Comparison of ENCODE assay signal across 10 cellular contexts in the genomic region with DNA sequence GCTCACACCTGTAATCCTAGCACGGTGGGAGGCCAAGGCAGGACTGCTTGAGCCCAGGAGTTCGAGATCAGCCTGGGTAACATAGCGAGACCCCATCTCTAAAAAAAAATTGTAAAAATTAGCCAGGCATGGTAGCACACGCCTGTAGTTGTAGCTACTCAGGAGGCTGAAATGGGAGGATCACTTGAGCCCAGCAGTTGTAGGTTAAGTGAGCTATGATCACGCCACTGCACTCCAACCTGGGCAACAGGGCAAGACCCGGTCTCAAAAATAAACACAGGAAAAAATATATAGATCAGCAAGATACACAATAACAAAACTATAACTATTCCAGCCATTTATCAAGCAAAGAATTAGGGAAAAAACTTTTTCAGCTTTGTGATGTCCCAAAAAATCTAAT. TPM values are rescaled to one million over a fixed set of nuclear protein-coding genes. Genes with fewer than 3 reads are reported as not detected.
DNase-seq lines count a peak whose midpoint lies in the region; ATAC-seq and TF ChIP-seq lines count a peak whose summit lies in the region.
"Had no signal": no experiment of that assay in that cellular context is flagged by ENCODE, and none has a peak within 500 bp of the region (broad histone marks: within the 10 kb centered on the region; RNA-seq: fewer than 3 reads in every experiment).

No MANE protein-coding gene starts in this region.

- no peaks in the 10 kb centered on the region for H3K9me3 Mint-ChIP-seq in activated naive CD4-positive, alpha-beta T cell treated with anti-CD3 and anti-CD28 coated beads, Interleukin-2, amount 10 ng/mL, durations not matched to agents 7 days and 5 days
- H3K9me3 Mint-ChIP-seq in activated CD8-positive, alpha-beta T cell treated with anti-CD3 and anti-CD28 coated beads, Interleukin-2, amount 10 ng/mL, durations not matched to agents 7 days and 5 days (ENCODE audit: insufficient read depth): no peaks in the 10 kb centered on the region

- peaks cover 32% of the 10 kb centered on the region for H3K36me3 Mint-ChIP-seq in activated naive CD4-positive, alpha-beta T cell treated with anti-CD3 and anti-CD28 coated beads, Interleukin-2, amount 10 ng/mL, durations not matched to agents 7 days and 5 days
- peaks cover 51% of the 10 kb centered on the region for H3K36me3 Mint-ChIP-seq in activated CD8-positive, alpha-beta T cell treated with anti-CD3 and anti-CD28 coated beads, Interleukin-2, amount 10 ng/mL, durations not matched to agents 7 days and 5 days (ENCODE audit: low read depth)

- POLR2A ChIA-PET in activated CD8-positive, alpha-beta T cell treated with anti-CD3 and anti-CD28 coated beads, Interleukin-2, amount 10 ng/mL, durations not matched to agents 7 days and 5 days (lab: Charles Lee): interaction anchor here (1.3 to 2.5 kb wide), 5 partner anchors 9 to 73 kb away, joined by 3 to 12 read pairs (median 4); partner anchors contain the start of genes COQ10B, HSPD1 and HSPE1

- no peak for ATAC-seq in activated CD8-positive, alpha-beta T cell treated with anti-CD3 and anti-CD28 coated beads, Interleukin-2, amount 10 ng/mL, durations not matched to agents 7 days and 5 days
- ATAC-seq in upper lobe of right lung: no peak
- ATAC-seq in HG02759 (IDR thresholded peaks at IDR 0.05; ENCODE audit: unreplicated experiment): no peak

- peak overlapping the region; percentile 20; the same call in 1 of the 2 replicates for H3K9ac ChIP-seq in iPS-20b (ENCODE audit: low read depth, low read length)

- H3K27me3 ChIP-seq in iPS-20b (ENCODE audit: insufficient read depth, low read length) (no peaks in the 10 kb centered on the region), upper lobe of right lung (no peaks in the 10 kb centered on the region)
- H3K27me3 ChIP-seq: BE2C had no signal

- H3K4me1 ChIP-seq in iPS-20b (ENCODE audit: insufficient read depth, low read length) (peaks cover 6% of the 10 kb centered on the region; the same call in 1 of the 2 replicates), upper lobe of right lung (peaks cover 59% of the 10 kb centered on the region)
- H3K4me1 ChIP-seq: BE2C had no signal

- peak overlapping the region; percentile 21; the same call in 1 of the 2 replicates for H3K4me3 ChIP-seq in iPS-20b (ENCODE audit: low read length)
- peak overlapping the region; percentile 74 for H3K4me3 ChIP-seq in upper lobe of right lung

- no peak for TF ChIP-seq CTCF in upper lobe of right lung (IDR thresholded peaks at IDR 0.05)

- peak overlapping the region; percentile 53 for H3K27ac Mint-ChIP-seq in activated naive CD4-positive, alpha-beta T cell treated with anti-CD3 and anti-CD28 coated beads, Interleukin-2, amount 10 ng/mL, durations not matched to agents 7 days and 5 days
- H3K27ac Mint-ChIP-seq in activated CD8-positive, alpha-beta T cell treated with anti-CD3 and anti-CD28 coated beads, Interleukin-2, amount 10 ng/mL, durations not matched to agents 7 days and 5 days: no peak overlapping the region

- CTCF ChIA-PET in activated naive CD4-positive, alpha-beta T cell treated with anti-CD3 and anti-CD28 coated beads, Interleukin-2, amount 10 ng/mL, durations not matched to agents 7 days and 5 days (lab: Charles Lee): no interaction called here
- CTCF ChIA-PET in activated CD8-positive, alpha-beta T cell treated with anti-CD3 and anti-CD28 coated beads, Interleukin-2, amount 10 ng/mL, durations not matched to agents 7 days and 5 days (lab: Charles Lee): interaction anchor here (1.5 kb wide), 1 partner anchor 9 kb away, joined by 3 read pairs; no protein-coding TSS in a partner anchor

- no peak overlapping the region for H3K27ac ChIP-seq in iPS-20b (ENCODE audit: low read length)
- no peak overlapping the region for H3K27ac ChIP-seq in upper lobe of right lung

- H3K9me3 ChIP-seq in iPS-20b (ENCODE audit: insufficient read depth, low read depth, low read length): no peaks in the 10 kb centered on the region
- H3K9me3 ChIP-seq in upper lobe of right lung: no peaks in the 10 kb centered on the region
- H3K9me3 ChIP-seq: BE2C had no signal

- H3K4me3 Mint-ChIP-seq in activated naive CD4-positive, alpha-beta T cell treated with anti-CD3 and anti-CD28 coated beads, Interleukin-2, amount 10 ng/mL, durations not matched to agents 7 days and 5 days: peak overlapping the region; percentile 86
- peak overlapping the region; percentile 87 for H3K4me3 Mint-ChIP-seq in activated CD8-positive, alpha-beta T cell treated with anti-CD3 and anti-CD28 coated beads, Interleukin-2, amount 10 ng/mL, durations not matched to agents 7 days and 5 days

- no peaks in the 10 kb centered on the region for H3K27me3 Mint-ChIP-seq in activated naive CD4-positive, alpha-beta T cell treated with anti-CD3 and anti-CD28 coated beads, Interleukin-2, amount 10 ng/mL, durations not matched to agents 7 days and 5 days
- H3K27me3 Mint-ChIP-seq in activated CD8-positive, alpha-beta T cell treated with anti-CD3 and anti-CD28 coated beads, Interleukin-2, amount 10 ng/mL, durations not matched to agents 7 days and 5 days (ENCODE audit: low read depth): no peaks in the 10 kb centered on the region

- H3K36me3 ChIP-seq in iPS-20b (ENCODE audit: insufficient read depth, low read depth, low read length): peaks cover 15% of the 10 kb centered on the region
- no peaks in the 10 kb centered on the region for H3K36me3 ChIP-seq in upper lobe of right lung

- no peak for DNase-seq in activated naive CD4-positive, alpha-beta T cell treated with anti-CD3 and anti-CD28 coated beads, Interleukin-2, amount 10 ng/mL, durations not matched to agents 7 days and 5 days
- no peak for DNase-seq in activated naive CD4-positive, alpha-beta T cell (lab: John Stamatoyannopoulos, UW)
- no peak for DNase-seq in activated CD8-positive, alpha-beta T cell treated with anti-CD3 and anti-CD28 coated beads, Interleukin-2, amount 10 ng/mL, durations not matched to agents 7 days and 5 days
- DNase-seq in upper lobe of right lung: no peak
- no peak for DNase-seq in GM19238 (ENCODE audit: insufficient read length, low spot score)
- DNase-seq in NCI-H146 treated with DMSO at 0.1 percent for 48 hours (lab: John Stamatoyannopoulos, UW; ENCODE audit: unreplicated experiment): no peak
- DNase-seq: activated effector memory CD4-positive, alpha-beta T cell treated with anti-CD3 and anti-CD28 coated beads, Interleukin-2, amount 50 U/mL, for 16 hours; BE2C had no signal

- intact Hi-C loops in upper lobe of right lung (cut with DNase I): no loop called here

- peaks cover 73% of the 10 kb centered on the region for H3K4me1 Mint-ChIP-seq in activated naive CD4-positive, alpha-beta T cell treated with anti-CD3 and anti-CD28 coated beads, Interleukin-2, amount 10 ng/mL, durations not matched to agents 7 days and 5 days
- peaks cover 63% of the 10 kb centered on the region for H3K4me1 Mint-ChIP-seq in activated CD8-positive, alpha-beta T cell treated with anti-CD3 and anti-CD28 coated beads, Interleukin-2, amount 10 ng/mL, durations not matched to agents 7 days and 5 days (ENCODE audit: low read depth)

RNA-seq across cellular contexts. Expression of gene SF3B1, which starts 3.0 kb away (rescaled TPM):
- 100 to 1,000 TPM; 266 to 267 TPM for total RNA-seq in activated CD8-positive, alpha-beta T cell treated with anti-CD3 and anti-CD28 coated beads, Interleukin-2, amount 10 ng/mL, durations not matched to agents 7 days and 5 days
- 252 TPM for total RNA-seq in upper lobe of right lung

RNA-seq across cellular contexts. Expression of gene COQ10B, which starts 21.5 kb away (rescaled TPM):
- total RNA-seq in activated CD8-positive, alpha-beta T cell treated with anti-CD3 and anti-CD28 coated beads, Interleukin-2, amount 10 ng/mL, durations not matched to agents 7 days and 5 days: 10 to 100 TPM; 22.5 to 22.6 TPM
- 26.5 TPM for total RNA-seq in upper lobe of right lung
